Comparison of ENCODE assay signal across 8 cellular contexts in genomic region chr5:72508241-72509170, GRCh38. TPM values are rescaled to one million over a fixed set of nuclear protein-coding genes. Genes with fewer than 3 reads are reported as not detected.
DNase-seq lines count a peak whose midpoint lies in the region; ATAC-seq and TF ChIP-seq lines count a peak whose summit lies in the region.

No MANE protein-coding gene starts in this region.

- no peaks in the 10 kb centered on the region for H3K27me3 ChIP-seq in stomach

- intact Hi-C loops in stomach (cut with DNase I; ENCODE audit: low total_unique reads): no loop called here
- intact Hi-C loops in activated CD8-positive, alpha-beta T cell treated with anti-CD3 and anti-CD28 coated beads for 36 hours (cut with micrococcal nuclease): no loop called here

- no peak overlapping the region for H3K4me3 Mint-ChIP-seq in WTC11
- no peak overlapping the region for H3K4me3 Mint-ChIP-seq in glutamatergic neuron (ENCODE audit: unreplicated experiment)
- no peak overlapping the region for H3K4me3 Mint-ChIP-seq in activated CD8-positive, alpha-beta T cell treated with anti-CD3 and anti-CD28 coated beads for 36 hours

- no peak for DNase-seq in WTC11 (ENCODE audit: low spot score)
- DNase-seq in stomach: no peak
- no peak for DNase-seq in DMS 273 treated with DMSO at 0.1 percent for 48 hours (lab: John Stamatoyannopoulos, UW)
- DNase-seq in activated CD8-positive, alpha-beta memory T cell treated with anti-CD3 and anti-CD28 coated beads, Interleukin-2, amount 50 U/mL, for 4 hours: no peak
- no peak for DNase-seq in glutamatergic neuron
- DNase-seq in activated CD8-positive, alpha-beta T cell treated with anti-CD3 and anti-CD28 coated beads for 36 hours: no peak

- H3K4me1 Mint-ChIP-seq in WTC11 (peaks cover 49% of the 10 kb centered on the region), glutamatergic neuron (ENCODE audit: low read depth, unreplicated experiment) (peaks cover 2% of the 10 kb centered on the region)
- H3K4me1 Mint-ChIP-seq in activated CD8-positive, alpha-beta T cell treated with anti-CD3 and anti-CD28 coated beads for 36 hours (ENCODE audit: low read depth): no peaks in the 10 kb centered on the region

- no peak overlapping the region for H3K4me3 ChIP-seq in stomach

- POLR2A ChIA-PET in WTC11 (lab: Charles Lee): no interaction called here
- POLR2A ChIA-PET in activated CD8-positive, alpha-beta T cell treated with anti-CD3 and anti-CD28 coated beads for 36 hours (lab: Charles Lee): no interaction called here

- 83 to 94% (median 90%) methylated on average over 8 of the region's 8 CpGs for WGBS in stomach, 5 donors

- no peaks in the 10 kb centered on the region for H3K36me3 Mint-ChIP-seq in WTC11
- H3K36me3 Mint-ChIP-seq in glutamatergic neuron (ENCODE audit: unreplicated experiment): no peaks in the 10 kb centered on the region
- no peaks in the 10 kb centered on the region for H3K36me3 Mint-ChIP-seq in activated CD8-positive, alpha-beta T cell treated with anti-CD3 and anti-CD28 coated beads for 36 hours (ENCODE audit: low read depth)

- no peak for TF ChIP-seq POLR2A in stomach (IDR thresholded peaks at IDR 0.05)

- H3K27ac Mint-ChIP-seq in WTC11: no peak overlapping the region
- no peak overlapping the region for H3K27ac Mint-ChIP-seq in glutamatergic neuron (ENCODE audit: unreplicated experiment)
- H3K27ac Mint-ChIP-seq in activated CD8-positive, alpha-beta T cell treated with anti-CD3 and anti-CD28 coated beads for 36 hours: no peak overlapping the region

- H3K27ac ChIP-seq in stomach: peak overlapping the region in 4 of 5 donors; percentile 25 to 54 (median 47)

- H3K9me3 ChIP-seq in stomach: no peaks in the 10 kb centered on the region

- no peaks in the 10 kb centered on the region for H3K36me3 ChIP-seq in stomach

- ATAC-seq in GM19397 (IDR thresholded peaks at IDR 0.05; ENCODE audit: unreplicated experiment) (peak; percentile 85), HG03064 (IDR thresholded peaks at IDR 0.05; ENCODE audit: low read depth, unreplicated experiment) (peak; percentile 94), WTC11 (peak; percentile 32; the same call in 1 of the 2 replicates)
- ATAC-seq in activated CD8-positive, alpha-beta T cell treated with anti-CD3 and anti-CD28 coated beads for 36 hours: no peak

- no peaks in the 10 kb centered on the region for H3K9me3 Mint-ChIP-seq in WTC11
- H3K9me3 Mint-ChIP-seq in glutamatergic neuron (ENCODE audit: unreplicated experiment): no peaks in the 10 kb centered on the region
- H3K9me3 Mint-ChIP-seq in activated CD8-positive, alpha-beta T cell treated with anti-CD3 and anti-CD28 coated beads for 36 hours: no peaks in the 10 kb centered on the region

- no peaks in the 10 kb centered on the region for H3K27me3 Mint-ChIP-seq in WTC11 (ENCODE audit: low read depth)
- no peaks in the 10 kb centered on the region for H3K27me3 Mint-ChIP-seq in glutamatergic neuron (ENCODE audit: unreplicated experiment)
- H3K27me3 Mint-ChIP-seq in activated CD8-positive, alpha-beta T cell treated with anti-CD3 and anti-CD28 coated beads for 36 hours: peaks cover 32% of the 10 kb centered on the region

- H3K4me1 ChIP-seq in stomach: peaks cover 0 to 35% (median 25%) of the 10 kb centered on the region in 4 donors

- CTCF ChIA-PET in WTC11 (lab: Charles Lee): no interaction called here
- CTCF ChIA-PET in activated CD8-positive, alpha-beta T cell treated with anti-CD3 and anti-CD28 coated beads for 36 hours (lab: Charles Lee): no interaction called here

- no peak for TF ChIP-seq CTCF in WTC11 (IDR thresholded peaks at IDR 0.05)
- TF ChIP-seq CTCF in stomach (IDR thresholded peaks at IDR 0.05): no peak
- TF ChIP-seq CTCF in glutamatergic neuron (IDR thresholded peaks at IDR 0.05; ENCODE audit: partially characterized antibody, unreplicated experiment): no peak
- TF ChIP-seq CTCF in activated CD8-positive, alpha-beta T cell treated with anti-CD3 and anti-CD28 coated beads for 36 hours (IDR thresholded peaks at IDR 0.05): no peak

- TF ChIP-seq EP300 in stomach (IDR thresholded peaks at IDR 0.05): no peak

TF ChIP-seq in WTC11, 78 proteins besides CTCF, POLR2A, EP300 and RAD21:
- no peak for TF ChIP-seq NFATC4 (CRISPR knock-in tag; IDR thresholded peaks at IDR 0.05)
- TF ChIP-seq JUN (CRISPR knock-in tag; IDR thresholded peaks at IDR 0.05): no peak
- no peak for TF ChIP-seq ZSCAN18 (CRISPR knock-in tag; IDR thresholded peaks at IDR 0.05)
- TF ChIP-seq SMAD4 (CRISPR knock-in tag; IDR thresholded peaks at IDR 0.05): no peak
- no peak for TF ChIP-seq NR3C1 (CRISPR knock-in tag; conservative IDR thresholded peaks at IDR 0.05; ENCODE audit: low read depth)
- no peak for TF ChIP-seq STAT6 (CRISPR knock-in tag; conservative IDR thresholded peaks at IDR 0.05; ENCODE audit: low read depth)
- no peak for TF ChIP-seq TCF7 (CRISPR knock-in tag; IDR thresholded peaks at IDR 0.05; ENCODE audit: low read depth)
- no peak for TF ChIP-seq ZNF416 (CRISPR knock-in tag; IDR thresholded peaks at IDR 0.05)
- TF ChIP-seq NFE2L1 (CRISPR knock-in tag; IDR thresholded peaks at IDR 0.05): no peak

RNA-seq across cellular contexts. Expression of gene ZNF366, which starts 1.3 kb away (rescaled TPM):
- total RNA-seq in WTC11 (2021) (not detected in 3 replicates), stomach (1 to 10 TPM in 4 of 5 donors, not detected in 1; 1.7 to 6.8 (median 4.5) TPM), glutamatergic neuron (ENCODE audit: unreplicated experiment) (not detected)
- under 1 TPM; 0.10 to 0.46 (median 0.37) TPM for polyA plus RNA-seq in stomach
- total RNA-seq in activated CD8-positive, alpha-beta T cell treated with anti-CD3 and anti-CD28 coated beads for 36 hours: not detected
